ENCODE assay signal across 18 cellular contexts in genomic region chr1:228146761-228147693, GRCh38. TPM values are rescaled to one million over a fixed set of nuclear protein-coding genes. Genes with fewer than 3 reads are reported as not detected.
A peak's percentile ranks its signal among the peaks of the same experiment; 100 is the strongest.
DNase-seq lines count a peak whose midpoint lies in the region; ATAC-seq and TF ChIP-seq lines count a peak whose summit lies in the region.
"Had no signal": no experiment of that assay in that cellular context is flagged by ENCODE, and none has a peak within 500 bp of the region (broad histone marks: within the 10 kb centered on the region; RNA-seq: fewer than 3 reads in every experiment).

No MANE protein-coding gene starts in this region.

- intact Hi-C loops in Right ventricle myocardium inferior (cut with DNase I): no loop called here
- intact Hi-C loops in dorsolateral prefrontal cortex (cut with DNase I): no loop called here
- intact Hi-C loops in testis (cut with DNase I; ENCODE audit: low total_unique reads): no loop called here

- H3K4me1 ChIP-seq in right atrium auricular region (peaks cover 7 to 83% of the 10 kb centered on the region in 2 donors), testis (peaks cover 82% of the 10 kb centered on the region)

- no peaks in the 10 kb centered on the region for H3K27me3 Mint-ChIP-seq in activated naive CD8-positive, alpha-beta T cell treated with anti-CD3 and anti-CD28 coated beads, Interleukin-2, amount 50 U/mL, for 24 hours
- H3K27me3 Mint-ChIP-seq: activated naive CD4-positive, alpha-beta T cell treated with anti-CD3 and anti-CD28 coated beads, Interleukin-2, amount 10 ng/mL, durations not matched to agents 7 days and 5 days; CD8-positive, alpha-beta memory T cell; memory B cell had no signal

- H3K27ac Mint-ChIP-seq in activated naive CD8-positive, alpha-beta T cell treated with anti-CD3 and anti-CD28 coated beads, Interleukin-2, amount 50 U/mL, for 24 hours: no peak overlapping the region
- H3K27ac Mint-ChIP-seq: memory B cell, nephron had no signal

- no peaks in the 10 kb centered on the region for H3K9me3 Mint-ChIP-seq in activated naive CD8-positive, alpha-beta T cell treated with anti-CD3 and anti-CD28 coated beads, Interleukin-2, amount 50 U/mL, for 24 hours
- H3K9me3 Mint-ChIP-seq: activated naive CD4-positive, alpha-beta T cell treated with anti-CD3 and anti-CD28 coated beads, Interleukin-2, amount 10 ng/mL, durations not matched to agents 7 days and 5 days; CD8-positive, alpha-beta memory T cell; memory B cell; nephron had no signal

- 77 to 83% methylated on average over 8 to 30 of the region's 32 CpGs for WGBS in testis, 2 donors

- H3K36me3 Mint-ChIP-seq in activated naive CD8-positive, alpha-beta T cell treated with anti-CD3 and anti-CD28 coated beads, Interleukin-2, amount 50 U/mL, for 24 hours (ENCODE audit: low read depth): peaks cover 12% of the 10 kb centered on the region

- no peak for TF ChIP-seq POLR2A in testis (IDR thresholded peaks at IDR 0.05)

- H3K36me3 ChIP-seq in right atrium auricular region (peaks cover 29% of the 10 kb centered on the region), testis (ENCODE audit: low read depth, missing control alignments) (no peaks in the 10 kb centered on the region)

- H3K4me3 ChIP-seq in right atrium auricular region (no peak overlapping the region), dorsolateral prefrontal cortex (no peak overlapping the region), testis (no peak overlapping the region)
- H3K4me3 ChIP-seq: SK-N-MC, vagina had no signal

- peak; percentile 64 for DNase-seq in Right ventricle myocardium inferior (ENCODE audit: missing footprints)
- no peak for DNase-seq in right atrium auricular region (ENCODE audit: low spot score)
- peak in 4 of 10 donors; percentile 23 to 44 (median 34) for DNase-seq in dorsolateral prefrontal cortex
- DNase-seq in testis: peak; percentile 61
- DNase-seq in activated naive CD8-positive, alpha-beta T cell treated with anti-CD3 and anti-CD28 coated beads, Interleukin-2, amount 50 U/mL, for 24 hours: no peak
- DNase-seq: activated naive CD4-positive, alpha-beta T cell treated with anti-CD3 and anti-CD28 coated beads, Interleukin-2, amount 10 ng/mL, durations not matched to agents 7 days and 5 days; CD8-positive, alpha-beta memory T cell; cortex of kidney; DND-41; KG1; NCI-H1092; stimulated activated naive CD4-positive, alpha-beta T cell treated with Interleukin-2 at 50 U/mL for 16 hours had no signal

- no peak overlapping the region for H3K4me3 Mint-ChIP-seq in activated naive CD8-positive, alpha-beta T cell treated with anti-CD3 and anti-CD28 coated beads, Interleukin-2, amount 50 U/mL, for 24 hours
- H3K4me3 Mint-ChIP-seq: activated naive CD4-positive, alpha-beta T cell treated with anti-CD3 and anti-CD28 coated beads, Interleukin-2, amount 10 ng/mL, durations not matched to agents 7 days and 5 days; memory B cell; nephron had no signal

- H3K27ac ChIP-seq in right atrium auricular region (no peak overlapping the region), dorsolateral prefrontal cortex (peak overlapping the region in 41 of 59 donors; percentile 21 to 98 (median 94)), testis (peak overlapping the region; percentile 91 to 93)
- H3K27ac ChIP-seq: HL-60, SK-N-MC had no signal

- TF ChIP-seq CTCF in right atrium auricular region (IDR thresholded peaks at IDR 0.05) (no peak), dorsolateral prefrontal cortex (IDR thresholded peaks at IDR 0.05 in 54 of 56, conservative IDR thresholded peaks at IDR 0.05 in 2 of 56; ENCODE audit: low read depth in 1 of 56, partially characterized antibody in 56 of 56) (no peak), testis (IDR thresholded peaks at IDR 0.05) (no peak)

- no peak for ATAC-seq in Right ventricle myocardium inferior
- ATAC-seq in activated naive CD8-positive, alpha-beta T cell treated with anti-CD3 and anti-CD28 coated beads, Interleukin-2, amount 50 U/mL, for 24 hours: no peak
- no peak for ATAC-seq in HG03108 (IDR thresholded peaks at IDR 0.05; ENCODE audit: unreplicated experiment)

- H3K27me3 ChIP-seq in right atrium auricular region (no peaks in the 10 kb centered on the region), dorsolateral prefrontal cortex (no peaks in the 10 kb centered on the region), testis (no peaks in the 10 kb centered on the region)
- H3K27me3 ChIP-seq: vagina had no signal

- H3K9me3 ChIP-seq in right atrium auricular region (no peaks in the 10 kb centered on the region), testis (no peaks in the 10 kb centered on the region)
- H3K9me3 ChIP-seq: vagina had no signal

- peaks cover 23% of the 10 kb centered on the region for H3K4me1 Mint-ChIP-seq in activated naive CD8-positive, alpha-beta T cell treated with anti-CD3 and anti-CD28 coated beads, Interleukin-2, amount 50 U/mL, for 24 hours

RNA-seq across cellular contexts. Expression of gene GJC2, which starts 2.7 kb away (rescaled TPM):
- total RNA-seq in Right ventricle myocardium inferior (1.6 TPM), right atrium auricular region (1 to 10 TPM in 1 of 2 donors, under 1 TPM in 1; 0.93 to 2.3 TPM), dorsolateral prefrontal cortex (10 to 100 TPM in 112 of 120 experiments, 1 to 10 TPM in 8; 6.4 to 80.4 (median 20.6) TPM), testis (1 to 10 TPM; 2.0 to 4.2 TPM)
- 2.6 TPM for polyA plus RNA-seq in testis (ENCODE audit: insufficient read depth, low read depth, low replicate concordance)
- polyA plus RNA-seq: CD8-positive, alpha-beta memory T cell had no signal

RNA-seq across cellular contexts. Expression of gene GUK1, which starts 6.9 kb away (rescaled TPM):
- total RNA-seq in Right ventricle myocardium inferior: 162 TPM
- 100 to 1,000 TPM; 179 to 277 TPM for total RNA-seq in right atrium auricular region
- total RNA-seq in dorsolateral prefrontal cortex: 100 to 1,000 TPM; 226 to 417 (median 315) TPM
- total RNA-seq in testis: 100 to 1,000 TPM; 298 to 343 TPM
- 236 TPM for polyA plus RNA-seq in testis (ENCODE audit: insufficient read depth, low read depth, low replicate concordance)

RNA-seq across cellular contexts. Expression of gene IBA57, which starts 18.6 kb away (rescaled TPM):
- total RNA-seq in Right ventricle myocardium inferior (12.7 TPM), right atrium auricular region (1 to 10 TPM; 6.7 to 7.1 TPM), dorsolateral prefrontal cortex (10 to 100 TPM in 55 of 120 experiments, 1 to 10 TPM in 65; 6.6 to 16.0 (median 9.7) TPM), testis (10 to 100 TPM; 16.0 to 23.2 TPM)
- polyA plus RNA-seq in testis (ENCODE audit: insufficient read depth, low read depth, low replicate concordance): 21.0 TPM

RNA-seq across cellular contexts. Expression of gene MRPL55, which starts 37.9 kb away (rescaled TPM):
- 57.0 TPM for total RNA-seq in Right ventricle myocardium inferior
- total RNA-seq in right atrium auricular region: 10 to 100 TPM; 76.6 to 81.2 TPM
- total RNA-seq in dorsolateral prefrontal cortex: 10 to 100 TPM; 31.4 to 79.7 (median 54.4) TPM
- total RNA-seq in testis: 100 to 1,000 TPM; 102 to 121 TPM
- 63.1 TPM for polyA plus RNA-seq in testis (ENCODE audit: insufficient read depth, low read depth, low replicate concordance)

RNA-seq across cellular contexts. Expression of gene C1orf35, which starts 43.9 kb away (rescaled TPM):
- total RNA-seq in Right ventricle myocardium inferior (6.0 TPM), right atrium auricular region (1 to 10 TPM; 4.5 to 4.9 TPM), dorsolateral prefrontal cortex (10 to 100 TPM; 10.3 to 25.9 (median 17.7) TPM), testis (10 to 100 TPM; 19.4 to 25.0 TPM)
- 11.3 TPM for polyA plus RNA-seq in testis (ENCODE audit: insufficient read depth, low read depth, low replicate concordance)

Comparison
In these comparisons a context has a peak if more than half of its experiments do, and no peak if none do; other contexts are left out.
1. DNase-seq: peak in Right ventricle myocardium inferior (single experiment) and testis (single experiment); none in right atrium auricular region (single experiment) and activated naive CD8-positive, alpha-beta T cell treated with anti-CD3 and anti-CD28 coated beads, Interleukin-2, amount 50 U/mL, for 24 hours (single experiment).
2. H3K27ac ChIP-seq: peak in dorsolateral prefrontal cortex (41 of 59) and testis (2 of 2); none in right atrium auricular region (0 of 2).